ENCODE assay signal across 9 cellular contexts in the genomic region with DNA sequence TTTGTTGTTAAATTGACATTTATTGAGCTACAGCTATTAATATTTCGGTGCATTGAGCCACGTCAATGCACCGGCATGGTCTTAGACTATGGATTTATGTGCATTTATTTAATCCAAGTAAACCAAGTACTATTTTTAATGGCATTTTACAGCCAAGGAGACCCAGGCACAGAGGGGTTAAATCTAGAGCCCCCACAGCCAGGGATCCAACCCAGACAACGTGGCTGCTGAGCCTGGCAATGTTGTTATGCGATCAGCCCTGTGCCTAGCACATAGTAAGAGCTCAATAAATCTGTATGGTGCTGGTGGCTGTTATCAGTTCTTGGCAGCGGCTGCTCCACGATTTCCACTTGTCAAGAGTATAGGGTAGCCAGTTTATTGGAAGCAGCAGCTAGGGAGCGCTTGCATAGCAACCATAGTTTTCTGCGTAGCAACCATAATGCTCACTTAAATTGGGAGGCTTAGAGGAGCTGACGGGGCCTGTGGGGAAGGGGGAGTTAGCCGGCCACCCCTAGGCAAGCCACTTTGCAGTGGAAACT. TPM values are rescaled to one million over a fixed set of nuclear protein-coding genes. Genes with fewer than 3 reads are reported as not detected.
DNase-seq lines count a peak whose midpoint lies in the region; ATAC-seq, FAIRE-seq and TF ChIP-seq lines count a peak whose summit lies in the region.
"Had no signal": no experiment of that assay in that cellular context is flagged by ENCODE, and none has a peak within 500 bp of the region (broad histone marks: within the 10 kb centered on the region; RNA-seq: fewer than 3 reads in every experiment).

No MANE protein-coding gene starts in this region.

- peaks cover 8% of the 10 kb centered on the region for H3K36me3 Mint-ChIP-seq in neural crest cell (ENCODE audit: low read depth)

- H3K4me1 Mint-ChIP-seq in neural crest cell: peaks cover 27% of the 10 kb centered on the region

- FAIRE-seq in HTR-8/SVneo (lab: Jason Lieb, UNC): no peak
- FAIRE-seq: A204.1 had no signal

- peak overlapping the region; percentile 97 for H3K27ac Mint-ChIP-seq in neural crest cell (ENCODE audit: unreplicated experiment)

- DNase-seq in NCI-H1436 (lab: John Stamatoyannopoulos, UW) (peak; percentile 85), NCI-H1436 treated with DMSO at 0.1 percent for 48 hours (lab: John Stamatoyannopoulos, UW) (no peak), HTR-8/SVneo (ENCODE audit: insufficient read length, low spot score) (peak; percentile 65), erythroblast (lab: John Stamatoyannopoulos, UW) (peak; percentile 94 to 96), neural crest cell (ENCODE audit: low read depth, low spot score) (no peak)
- DNase-seq in stimulated activated naive CD4-positive, alpha-beta T cell treated with Interleukin-2 at 50 U/mL for 16 hours (lab: John Stamatoyannopoulos, UW): no peak

- H3K9me3 Mint-ChIP-seq in neural crest cell: no peaks in the 10 kb centered on the region

- no peak for TF ChIP-seq POLR2A in erythroblast (IDR thresholded peaks at IDR 0.05; ENCODE audit: low read length)

- no peaks in the 10 kb centered on the region for H3K27me3 Mint-ChIP-seq in neural crest cell (ENCODE audit: low read depth)

- H3K4me3 Mint-ChIP-seq in neural crest cell: peak overlapping the region; percentile 100

- no peak for TF ChIP-seq CTCF in neural crest cell (conservative IDR thresholded peaks at IDR 0.05)

- ATAC-seq in SK-N-SH treated with all-trans-retinoic acid at 6 μM for 48 hours (peak; percentile 78), HG02884 (IDR thresholded peaks at IDR 0.05; ENCODE audit: unreplicated experiment) (no peak)

TF ChIP-seq in SK-N-SH treated with all-trans-retinoic acid at 6 μM for 48 hours, 23 proteins besides CTCF, POLR2A, EP300 and RAD21:
- no peak for TF ChIP-seq ZFP3 (CRISPR knock-in tag; IDR thresholded peaks at IDR 0.05)
- TF ChIP-seq, protein P1, sequence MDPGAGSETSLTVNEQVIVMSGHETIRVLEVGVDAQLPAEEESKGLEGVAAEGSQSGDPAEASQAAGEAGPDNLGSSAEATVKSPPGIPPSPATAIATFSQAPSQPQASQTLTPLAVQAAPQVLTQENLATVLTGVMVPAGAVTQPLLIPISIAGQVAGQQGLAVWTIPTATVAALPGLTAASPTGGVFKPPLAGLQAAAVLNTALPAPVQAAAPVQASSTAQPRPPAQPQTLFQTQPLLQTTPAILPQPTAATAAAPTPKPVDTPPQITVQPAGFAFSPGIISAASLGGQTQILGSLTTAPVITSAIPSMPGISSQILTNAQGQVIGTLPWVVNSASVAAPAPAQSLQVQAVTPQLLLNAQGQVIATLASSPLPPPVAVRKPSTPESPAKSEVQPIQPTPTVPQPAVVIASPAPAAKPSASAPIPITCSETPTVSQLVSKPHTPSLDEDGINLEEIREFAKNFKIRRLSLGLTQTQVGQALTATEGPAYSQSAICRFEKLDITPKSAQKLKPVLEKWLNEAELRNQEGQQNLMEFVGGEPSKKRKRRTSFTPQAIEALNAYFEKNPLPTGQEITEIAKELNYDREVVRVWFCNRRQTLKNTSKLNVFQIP (CRISPR knock-in tag; IDR thresholded peaks at IDR 0.05; ENCODE audit: borderline replicate concordance, low read depth): 0 out of 2 replicates have a peak, but pooled peaks have one; percentile 18

RNA-seq across cellular contexts. Expression of a gene that starts 0.5 kb away (rescaled TPM):
- 74.2 and 77.3 TPM in 2 replicates for total RNA-seq in neural crest cell

Comparison
In these comparisons a context has a peak if more than half of its experiments do, and no peak if none do; other contexts are left out.
1. DNase-seq: peak in NCI-H1436 (single experiment), HTR-8/SVneo (single experiment) and erythroblast (2 of 2); none in NCI-H1436 treated with DMSO at 0.1 percent for 48 hours (single experiment), neural crest cell (single experiment) and stimulated activated naive CD4-positive, alpha-beta T cell treated with Interleukin-2 at 50 U/mL for 16 hours (single experiment).